1 cellular context compared by ENCODE assay signal in genomic region chr17:44911133-44912001, GRCh38.
TF ChIP-seq lines count a peak whose summit lies in the region.

No MANE protein-coding gene starts in this region.

TF ChIP-seq in HepG2, 621 proteins besides CTCF, POLR2A, EP300 and RAD21 (continued from another document and continues in another):
- peak; percentile 66; the same call in 1 of the 2 replicates for TF ChIP-seq FOXC1 (CRISPR knock-in tag; IDR thresholded peaks at IDR 0.05; ENCODE audit: borderline replicate concordance)
- peak; percentile 41; the same call in 1 of the 2 replicates for TF ChIP-seq HES4 (CRISPR knock-in tag; IDR thresholded peaks at IDR 0.05; ENCODE audit: borderline replicate concordance)
- no peak for TF ChIP-seq SMAD1 (CRISPR knock-in tag; IDR thresholded peaks at IDR 0.05; ENCODE audit: borderline replicate concordance, low read depth)
- TF ChIP-seq GABPB1 (CRISPR knock-in tag; IDR thresholded peaks at IDR 0.05): peak; percentile 60; the same call in 1 of the 2 replicates
- no peak for TF ChIP-seq SSRP1 (CRISPR knock-in tag; IDR thresholded peaks at IDR 0.05)
- no peak for TF ChIP-seq ZFP62 (CRISPR knock-in tag; IDR thresholded peaks at IDR 0.05)
- TF ChIP-seq ZNF724P (CRISPR knock-in tag; IDR thresholded peaks at IDR 0.05; ENCODE audit: borderline replicate concordance): no peak
- TF ChIP-seq ZNF570 (CRISPR knock-in tag; IDR thresholded peaks at IDR 0.05; ENCODE audit: borderline replicate concordance): no peak
- no peak for TF ChIP-seq DMAP1 (CRISPR knock-in tag; IDR thresholded peaks at IDR 0.05)
- TF ChIP-seq ZNF281 (CRISPR knock-in tag; IDR thresholded peaks at IDR 0.05; ENCODE audit: borderline replicate concordance): no peak
- no peak for TF ChIP-seq NFE2L1 (CRISPR knock-in tag; IDR thresholded peaks at IDR 0.05; ENCODE audit: borderline replicate concordance)
- no peak for TF ChIP-seq ZNF10 (CRISPR knock-in tag; IDR thresholded peaks at IDR 0.05; ENCODE audit: borderline replicate concordance, low read depth)
- no peak; the same call in 1 of the 2 replicates for TF ChIP-seq MAX (IDR thresholded peaks at IDR 0.05)
- no peak for TF ChIP-seq RNF219 (CRISPR knock-in tag; IDR thresholded peaks at IDR 0.05)
- no peak for TF ChIP-seq EEA1 (CRISPR knock-in tag; IDR thresholded peaks at IDR 0.05; ENCODE audit: borderline replicate concordance)
- TF ChIP-seq ZNF441 (CRISPR knock-in tag; IDR thresholded peaks at IDR 0.05; ENCODE audit: borderline replicate concordance): no peak
- TF ChIP-seq TOE1 (CRISPR knock-in tag; IDR thresholded peaks at IDR 0.05): no peak
- TF ChIP-seq BORCS8-MEF2B (CRISPR knock-in tag; IDR thresholded peaks at IDR 0.05): no peak
- TF ChIP-seq NR1H2 (CRISPR knock-in tag; IDR thresholded peaks at IDR 0.05; ENCODE audit: borderline replicate concordance, low read depth): no peak
- TF ChIP-seq ZNF780A (CRISPR knock-in tag; IDR thresholded peaks at IDR 0.05): no peak
- TF ChIP-seq E2F5 (CRISPR knock-in tag; conservative IDR thresholded peaks at IDR 0.05): 0 out of 2 replicates have a peak, but pooled peaks have one; percentile 21
- peak; percentile 40; the same call in 1 of the 2 replicates for TF ChIP-seq ZNF225 (CRISPR knock-in tag; IDR thresholded peaks at IDR 0.05)
- TF ChIP-seq RORA (CRISPR knock-in tag; IDR thresholded peaks at IDR 0.05): no peak
- no peak for TF ChIP-seq ZNF768 (CRISPR knock-in tag; IDR thresholded peaks at IDR 0.05)
- no peak for TF ChIP-seq ZSCAN12 (CRISPR knock-in tag; IDR thresholded peaks at IDR 0.05)
- TF ChIP-seq RFX3 (CRISPR knock-in tag; IDR thresholded peaks at IDR 0.05): no peak
- no peak; the same call in 1 of the 2 replicates for TF ChIP-seq HMGXB3 (CRISPR knock-in tag; IDR thresholded peaks at IDR 0.05; ENCODE audit: borderline replicate concordance)
- TF ChIP-seq YEATS4 (CRISPR knock-in tag; IDR thresholded peaks at IDR 0.05; ENCODE audit: borderline replicate concordance): no peak
- 0 out of 2 replicates have a peak, but pooled peaks have one; percentile 23 for TF ChIP-seq ZNF572 (CRISPR knock-in tag; IDR thresholded peaks at IDR 0.05)
- TF ChIP-seq TAF15 (IDR thresholded peaks at IDR 0.05; ENCODE audit: low read depth, low read length, poor library complexity, severe bottlenecking): no peak
- no peak for TF ChIP-seq ZNF430 (CRISPR knock-in tag; IDR thresholded peaks at IDR 0.05)
- no peak for TF ChIP-seq ZSCAN22 (CRISPR knock-in tag; IDR thresholded peaks at IDR 0.05)
- TF ChIP-seq NFYB (CRISPR knock-in tag; IDR thresholded peaks at IDR 0.05): no peak
- no peak for TF ChIP-seq NCOR1 (IDR thresholded peaks at IDR 0.05; ENCODE audit: borderline replicate concordance, low read length)
- no peak for TF ChIP-seq RFXAP (CRISPR knock-in tag; IDR thresholded peaks at IDR 0.05; ENCODE audit: borderline replicate concordance)
- TF ChIP-seq HINFP (CRISPR knock-in tag; IDR thresholded peaks at IDR 0.05; ENCODE audit: low read depth): no peak
- TF ChIP-seq ZBTB10 (CRISPR knock-in tag; IDR thresholded peaks at IDR 0.05; ENCODE audit: borderline replicate concordance): no peak
- TF ChIP-seq ZBTB2 (CRISPR knock-in tag; IDR thresholded peaks at IDR 0.05; ENCODE audit: low read depth): peak; percentile 38; the same call in 1 of the 2 replicates
- TF ChIP-seq NKX3-1 (CRISPR knock-in tag; IDR thresholded peaks at IDR 0.05): no peak
- TF ChIP-seq ZNF251 (CRISPR knock-in tag; IDR thresholded peaks at IDR 0.05): no peak
- no peak for TF ChIP-seq FOXA3 (CRISPR knock-in tag; IDR thresholded peaks at IDR 0.05)
- no peak for TF ChIP-seq SOX6 (IDR thresholded peaks at IDR 0.05)
- TF ChIP-seq SOX6 (CRISPR knock-in tag; IDR thresholded peaks at IDR 0.05): peak; percentile 64
- no peak for TF ChIP-seq TARDBP (CRISPR knock-in tag; IDR thresholded peaks at IDR 0.05)
- TF ChIP-seq NR2F1 (CRISPR knock-in tag; IDR thresholded peaks at IDR 0.05): peak; percentile 73 to 91
- 0 out of 2 replicates have a peak, but pooled peaks have one; percentile 34 for TF ChIP-seq ATF5 (CRISPR knock-in tag; IDR thresholded peaks at IDR 0.05; ENCODE audit: low read depth)
- TF ChIP-seq MXI1 (IDR thresholded peaks at IDR 0.05; ENCODE audit: borderline replicate concordance, low read depth, low read length): 0 out of 3 replicates have a peak, but pooled peaks have one; percentile 3
- TF ChIP-seq SIX1 (CRISPR knock-in tag; IDR thresholded peaks at IDR 0.05; ENCODE audit: borderline replicate concordance): no peak
